ENCODE assay signal across 7 cellular contexts in genomic region chr2:170034596-170034995, GRCh38.
"Had no signal": no experiment of that assay in that cellular context is flagged by ENCODE, and none has a peak within 500 bp of the region (broad histone marks: within the 10 kb centered on the region; RNA-seq: fewer than 3 reads in every experiment).

No MANE protein-coding gene starts in this region.

- H3K27ac Mint-ChIP-seq: IgD-negative memory B cell had no signal

- H3K4me3 Mint-ChIP-seq: IgD-negative memory B cell had no signal

- H3K9ac ChIP-seq: KMS-11 had no signal

- H3K27me3 Mint-ChIP-seq: IgD-negative memory B cell had no signal

- H3K27ac ChIP-seq: HL-60, KMS-11 had no signal

- H3K4me1 Mint-ChIP-seq: IgD-negative memory B cell had no signal

- H3K9me3 Mint-ChIP-seq: IgD-negative memory B cell had no signal

- DNase-seq: IMR-90, KBM-7, KG1 had no signal

- H3K4me2 ChIP-seq: KMS-11 had no signal

- FAIRE-seq: HTR-8/SVneo had no signal
